Comparison of ENCODE assay signal across 8 cellular contexts in genomic region chr21:46639489-46640386, GRCh38. TPM values are rescaled to one million over a fixed set of nuclear protein-coding genes. Genes with fewer than 3 reads are reported as not detected.
DNase-seq lines count a peak whose midpoint lies in the region; ATAC-seq lines count a peak whose summit lies in the region.

No MANE protein-coding gene starts in this region.

- H3K4me3 ChIP-seq in H7 (ENCODE audit: insufficient read depth, low read depth, low read length), result no peak overlapping the region

- DNase-seq in NOMO-1 treated with DMSO at 0.1 percent for 48 hours (lab: John Stamatoyannopoulos, UW; ENCODE audit: unreplicated experiment) (peak; percentile 12), NOMO-1 treated with dmso at 0.1 percent for 144 hours (lab: John Stamatoyannopoulos, UW; ENCODE audit: unreplicated experiment) (no peak), NCI-H446 treated with DMSO at 0.1 percent for 48 hours (lab: John Stamatoyannopoulos, UW) (peak; percentile 19), dermis blood vessel endothelial cell (peak; percentile 50), renal cortical epithelial cell (ENCODE audit: low read depth) (peak; percentile 36), H7 (no peak), NCI-H774 (lab: John Stamatoyannopoulos, UW) (no peak)
- no peak for DNase-seq in stimulated activated naive B cell treated with anti-CD40 and anti-IgM and Interleukin-4, amounts not matched to agents 10 μg/mL and 1 μg/mL and 100 μg/mL, for 72 hours

- H3K36me3 ChIP-seq in H7 (replicated peaks; ENCODE audit: control insufficient read depth, insufficient read depth, low read length), result peaks cover 17% of the 10 kb centered on the region

- H3K36me3 Mint-ChIP-seq in stimulated activated naive B cell treated with anti-CD40 and anti-IgM and Interleukin-4, amounts not matched to agents 10 μg/mL and 1 μg/mL and 100 μg/mL, for 72 hours, result peaks cover 29 to 47% of the 10 kb centered on the region in 2 donors

- H3K27me3 Mint-ChIP-seq in stimulated activated naive B cell treated with anti-CD40 and anti-IgM and Interleukin-4, amounts not matched to agents 10 μg/mL and 1 μg/mL and 100 μg/mL, for 72 hours, result no peaks in the 10 kb centered on the region

- H3K9me3 Mint-ChIP-seq in stimulated activated naive B cell treated with anti-CD40 and anti-IgM and Interleukin-4, amounts not matched to agents 10 μg/mL and 1 μg/mL and 100 μg/mL, for 72 hours, result no peaks in the 10 kb centered on the region

- no peak overlapping the region for H3K27ac Mint-ChIP-seq in stimulated activated naive B cell treated with anti-CD40 and anti-IgM and Interleukin-4, amounts not matched to agents 10 μg/mL and 1 μg/mL and 100 μg/mL, for 72 hours

- H3K4me3 Mint-ChIP-seq in stimulated activated naive B cell treated with anti-CD40 and anti-IgM and Interleukin-4, amounts not matched to agents 10 μg/mL and 1 μg/mL and 100 μg/mL, for 72 hours, result peak overlapping the region in 1 of 2 donors; percentile 11

- peaks cover 24 to 60% of the 10 kb centered on the region in 2 donors for H3K4me1 Mint-ChIP-seq in stimulated activated naive B cell treated with anti-CD40 and anti-IgM and Interleukin-4, amounts not matched to agents 10 μg/mL and 1 μg/mL and 100 μg/mL, for 72 hours

- no peak for ATAC-seq in stimulated activated naive B cell treated with anti-CD40 and anti-IgM and Interleukin-4, amounts not matched to agents 10 μg/mL and 1 μg/mL and 100 μg/mL, for 72 hours (replicated peaks)

- no peaks in the 10 kb centered on the region for H3K27me3 ChIP-seq in H7 (ENCODE audit: control insufficient read depth, insufficient read depth, low read length)

RNA-seq across cellular contexts. Expression of gene PRMT2, which starts 4.3 kb away (rescaled TPM):
- total RNA-seq in dermis blood vessel endothelial cell, result 158 and 202 TPM in 2 replicates
- total RNA-seq in renal cortical epithelial cell, result 123 and 163 TPM in 2 replicates
- 54.1 and 59.9 TPM in 2 replicates for total RNA-seq in H7 (2014; rRNA removed; shearing (Covaris generic))

RNA-seq across cellular contexts. Expression of gene S100B, which starts 34.9 kb away (rescaled TPM):
- not detected in 2 replicates for total RNA-seq in dermis blood vessel endothelial cell
- total RNA-seq in renal cortical epithelial cell, result not detected in 2 replicates
- total RNA-seq in H7 (2014; rRNA removed; shearing (Covaris generic)), result 0.10 TPM in 1 of 2 replicates, not detected in the other

Comparison
In these comparisons a context has a peak if more than half of its experiments do, and no peak if none do; other contexts are left out.
1. DNase-seq: peak in NOMO-1 treated with DMSO at 0.1 percent for 48 hours (single experiment), NCI-H446 treated with DMSO at 0.1 percent for 48 hours (single experiment), dermis blood vessel endothelial cell (single experiment) and renal cortical epithelial cell (single experiment); none in NOMO-1 treated with dmso at 0.1 percent for 144 hours (single experiment), H7 (single experiment), stimulated activated naive B cell treated with anti-CD40 and anti-IgM and Interleukin-4, amounts not matched to agents 10 μg/mL and 1 μg/mL and 100 μg/mL, for 72 hours (single experiment) and NCI-H774 (single experiment).